36 cellular contexts compared by ENCODE assay signal in the genomic region with DNA sequence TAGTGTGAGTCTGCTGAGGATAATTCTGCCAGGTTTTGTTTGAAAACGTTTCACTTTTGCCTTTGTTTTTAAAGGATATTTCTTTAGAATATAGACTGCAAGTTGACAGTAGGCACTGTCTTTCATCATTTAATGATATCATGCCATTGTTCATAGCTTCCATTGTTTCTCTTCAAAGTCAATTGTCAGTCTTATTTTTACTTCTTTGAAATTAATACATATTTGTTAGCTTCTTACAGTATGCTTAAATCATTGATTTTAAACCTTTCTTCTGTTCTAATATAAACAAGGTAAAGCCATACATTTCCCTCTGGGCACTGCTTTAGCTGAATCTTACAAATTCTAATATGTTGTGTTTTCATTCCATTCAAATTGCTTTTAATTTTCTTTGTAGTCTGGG.
"Had no signal": no experiment of that assay in that cellular context is flagged by ENCODE, and none has a peak within 500 bp of the region (broad histone marks: within the 10 kb centered on the region; RNA-seq: fewer than 3 reads in every experiment).

No MANE protein-coding gene starts in this region.

- H3K27ac ChIP-seq: adrenal gland, body of pancreas, brain microvascular endothelial cell, cardiac muscle cell, VCaP had no signal

- H3K36me3 ChIP-seq: adrenal gland, brain microvascular endothelial cell, cardiac muscle cell had no signal

- H3K4me3 ChIP-seq: adrenal gland, body of pancreas, cardiac muscle cell had no signal

- H3K4me1 ChIP-seq: adrenal gland, body of pancreas had no signal

- FAIRE-seq: astrocyte, bronchial epithelial cell, TTC549 had no signal

- H3K9me3 ChIP-seq: body of pancreas had no signal

- DNase-seq: activated CD4-positive, alpha-beta memory T cell treated with anti-CD3 and anti-CD28 coated beads for 36 hours; activated CD4-positive, alpha-beta T cell treated with anti-CD3 and anti-CD28 coated beads for 1 hour; activated CD4-positive, alpha-beta T cell treated with anti-CD3 and anti-CD28 coated beads for 36 hours; activated CD4-positive, alpha-beta T cell treated with anti-CD3 and anti-CD28 coated beads for 48 hours; activated CD4-positive, alpha-beta T cell treated with anti-CD3 and anti-CD28 coated beads, Interleukin-2, amount 10 ng/mL, durations not matched to agents 7 days and 5 days; activated CD4-positive, CD25-positive, alpha-beta regulatory T cell; activated CD8-positive, alpha-beta memory T cell treated with anti-CD3 and anti-CD28 coated beads, Interleukin-2, amount 50 U/mL, for 4 hours; activated CD8-positive, alpha-beta T cell treated with anti-CD3 and anti-CD28 coated beads for 36 hours; activated effector memory CD4-positive, alpha-beta T cell treated with anti-CD3 and anti-CD28 coated beads, Interleukin-2, amount 50 U/mL, for 16 hours; activated gamma-delta T cell treated with Interleukin-2 at 50 U/mL for 16 hours; activated naive CD4-positive, alpha-beta T cell; activated naive CD4-positive, alpha-beta T cell treated with anti-CD3 and anti-CD28 coated beads for 36 hours; activated naive CD4-positive, alpha-beta T cell treated with anti-CD3 and anti-CD28 coated beads, Interleukin-2, amount 50 U/mL, for 16 hours; activated naive CD8-positive, alpha-beta T cell treated with anti-CD3 and anti-CD28 coated beads for 36 hours; activated T-cell treated with anti-CD3 and anti-CD28 coated beads for 4 hours; activated T-cell treated with anti-CD3 and anti-CD28 coated beads, Interleukin-2, amount 50 U/mL, for 1 hour; activated T-cell treated with anti-CD3 and anti-CD28 coated beads, Interleukin-2, amount 50 U/mL, for 4 hours; activated T-cell treated with anti-CD3 and anti-CD28 coated beads, Interleukin-2, amount 50 U/mL, for 72 hours; adrenal gland; amniotic stem cell; aorta; body of pancreas; brain microvascular endothelial cell; caudate nucleus; cerebellar nuclear complex; T-helper 1 cell; T-helper 2 cell; T-helper 9 cell had no signal

- ATAC-seq: activated CD4-positive, alpha-beta T cell treated with anti-CD3 and anti-CD28 coated beads for 36 hours; activated CD4-positive, CD25-positive, alpha-beta regulatory T cell treated with anti-CD3 and anti-CD28 coated beads, Interleukin-2, amount 50 U/mL, for 24 hours; activated CD8-positive, alpha-beta T cell treated with anti-CD3 and anti-CD28 coated beads for 36 hours; activated naive CD4-positive, alpha-beta T cell treated with anti-CD3 and anti-CD28 coated beads, Interleukin-2, amount 50 U/mL, for 72 hours; activated T-cell treated with anti-CD3 and anti-CD28 coated beads, Interleukin-2, amount 50 U/mL, for 4 hours; activated T-cell treated with anti-CD3 and anti-CD28 coated beads, Interleukin-2, amount 50 U/mL, for 72 hours; activated T-helper 17 cell treated with anti-CD3 and anti-CD28 coated beads, Interleukin-2, amount 50 U/mL, for 72 hours; body of pancreas had no signal

- H3K27me3 ChIP-seq: adrenal gland, body of pancreas, brain microvascular endothelial cell, cardiac muscle cell had no signal
